Comparison of ENCODE assay signal across 9 cellular contexts in genomic region chr4:113278324-113278934, GRCh38.
DNase-seq lines count a peak whose midpoint lies in the region; TF ChIP-seq lines count a peak whose summit lies in the region.
"Had no signal": no experiment of that assay in that cellular context is flagged by ENCODE, and none has a peak within 500 bp of the region (broad histone marks: within the 10 kb centered on the region; RNA-seq: fewer than 3 reads in every experiment).

No MANE protein-coding gene starts in this region.

- TF ChIP-seq RAD21 in SK-N-SH (IDR thresholded peaks at IDR 0.05; ENCODE audit: low read length) = peak; percentile 66

- POLR2A ChIA-PET in SK-N-SH (lab: Yijun Ruan, JAX) = no interaction called here

- CTCF ChIA-PET in SK-N-SH (lab: Yijun Ruan, JAX) = interaction anchor here (0.6 to 1.9 kb wide), 10 partner anchors 9 to 467 kb away, joined by 3 to 10 read pairs (median 3); no protein-coding TSS in a partner anchor

- no peak overlapping the region for H3K9ac ChIP-seq in SK-N-SH
- H3K9ac ChIP-seq in adipocyte (ENCODE audit: low read length) = no peak overlapping the region

- H3K4me3 ChIP-seq in HAP-1 = no peak overlapping the region
- H3K4me3 ChIP-seq in SK-N-SH (ENCODE audit: low read depth in 2 of 2, low read length in 1 of 2) = no peak overlapping the region; a peak in 1 of 4 replicates
- no peak overlapping the region for H3K4me3 ChIP-seq in adipocyte (ENCODE audit: low read length)
- H3K4me3 ChIP-seq: skin epidermis had no signal

- WGBS in SK-N-SH (ENCODE audit: low lambda C conversion rate) = 46% methylated on average over 8 of the region's 8 CpGs

- no peaks in the 10 kb centered on the region for H3K27me3 ChIP-seq in HAP-1 (ENCODE audit: low read depth)
- no peaks in the 10 kb centered on the region for H3K27me3 ChIP-seq in SK-N-SH (ENCODE audit: insufficient read depth)
- no peaks in the 10 kb centered on the region for H3K27me3 ChIP-seq in adipocyte (replicated peaks; ENCODE audit: control insufficient read depth, insufficient read depth, low read length)

- H3K9me2 ChIP-seq in SK-N-SH = no peaks in the 10 kb centered on the region

- no peaks in the 10 kb centered on the region for H3K9me3 ChIP-seq in HAP-1
- no peaks in the 10 kb centered on the region for H3K9me3 ChIP-seq in SK-N-SH
- H3K9me3 ChIP-seq in adipocyte (ENCODE audit: control insufficient read depth, low read length) = no peaks in the 10 kb centered on the region

- in situ Hi-C loops in HAP-1 (cut with MboI; ENCODE audit: low sequenced_read_pairs) = no loop called here

- H3K4me2 ChIP-seq in SK-N-SH = no peak overlapping the region

- H3K4me1 ChIP-seq in HAP-1 = no peaks in the 10 kb centered on the region
- H3K4me1 ChIP-seq in SK-N-SH (ENCODE audit: control insufficient read depth in 1 of 2, insufficient read depth in 2 of 2, low read depth in 1 of 2, low read length in 1 of 2) = no peaks in the 10 kb centered on the region
- H3K4me1 ChIP-seq in adipocyte (ENCODE audit: control insufficient read depth, insufficient read depth, low read length) = peaks cover 7% of the 10 kb centered on the region

- peak; percentile 79 for DNase-seq in NCI-H1436 (lab: John Stamatoyannopoulos, UW)
- no peak for DNase-seq in NCI-H1436 treated with DMSO at 0.1 percent for 48 hours (lab: John Stamatoyannopoulos, UW)
- peak; percentile 66 to 88 for DNase-seq in HAP-1 (ENCODE audit: low spot score in 2 of 2)
- DNase-seq in SK-N-SH = peak; percentile 62
- peak; percentile 74 for DNase-seq in adipocyte (ENCODE audit: low read depth)
- DNase-seq in hypothalamus (lab: John Stamatoyannopoulos, UW) = peak in 37 of 51 donors; percentile 4 to 75 (median 39)
- peak; percentile 40 to 54 for DNase-seq in stimulated activated CD4-positive, alpha-beta T cell treated with anti-CD3 and anti-CD28 coated beads, Interleukin-12 subunit alpha, Interleukin-12 subunit beta, amount 100 ng/mL, for 24 hours (ENCODE audit: low read depth in 2 of 2)

- H3K27ac ChIP-seq in SK-N-SH (ENCODE audit: low read depth in 2 of 2, low read length in 1 of 2) = no peak overlapping the region

- no peaks in the 10 kb centered on the region for H3F3A ChIP-seq in SK-N-SH (replicated peaks; ENCODE audit: insufficient read depth)

- TF ChIP-seq CTCF in LNCAP (IDR thresholded peaks at IDR 0.05) (peak; percentile 85), SK-N-SH (IDR thresholded peaks at IDR 0.05) (peak; percentile 94)

- no peaks in the 10 kb centered on the region for H4K20me1 ChIP-seq in SK-N-SH (ENCODE audit: insufficient read depth)

- TF ChIP-seq EP300 in SK-N-SH (IDR thresholded peaks at IDR 0.05; ENCODE audit: borderline replicate concordance in 1 of 2, low read depth in 1 of 2, low read length in 1 of 2) = no peak

- no peaks in the 10 kb centered on the region for H3K36me3 ChIP-seq in HAP-1 (replicated peaks)
- H3K36me3 ChIP-seq in SK-N-SH (replicated peaks in 1 of 2; ENCODE audit: control insufficient read depth in 1 of 2, insufficient read depth in 2 of 2, low read length in 1 of 2) = peaks cover 0 to 13% of the 10 kb centered on the region in 2 experiments
- peaks cover 19% of the 10 kb centered on the region for H3K36me3 ChIP-seq in adipocyte (ENCODE audit: control insufficient read depth, insufficient read depth, low read length, severe bottlenecking)

- H2AFZ ChIP-seq in SK-N-SH (ENCODE audit: low read depth) = no peak overlapping the region

- H3K79me2 ChIP-seq in SK-N-SH (ENCODE audit: insufficient read depth) = no peaks in the 10 kb centered on the region

TF ChIP-seq in SK-N-SH, 30 proteins besides CTCF, POLR2A, EP300 and RAD21:
- TF ChIP-seq SMC3 (IDR thresholded peaks at IDR 0.05; ENCODE audit: low read depth, low read length) (peak; percentile 68), CHD2 (IDR thresholded peaks at IDR 0.05; ENCODE audit: low read length, partially characterized antibody) (no peak)
